ENCODE assay signal across 10 cellular contexts in the genomic region with DNA sequence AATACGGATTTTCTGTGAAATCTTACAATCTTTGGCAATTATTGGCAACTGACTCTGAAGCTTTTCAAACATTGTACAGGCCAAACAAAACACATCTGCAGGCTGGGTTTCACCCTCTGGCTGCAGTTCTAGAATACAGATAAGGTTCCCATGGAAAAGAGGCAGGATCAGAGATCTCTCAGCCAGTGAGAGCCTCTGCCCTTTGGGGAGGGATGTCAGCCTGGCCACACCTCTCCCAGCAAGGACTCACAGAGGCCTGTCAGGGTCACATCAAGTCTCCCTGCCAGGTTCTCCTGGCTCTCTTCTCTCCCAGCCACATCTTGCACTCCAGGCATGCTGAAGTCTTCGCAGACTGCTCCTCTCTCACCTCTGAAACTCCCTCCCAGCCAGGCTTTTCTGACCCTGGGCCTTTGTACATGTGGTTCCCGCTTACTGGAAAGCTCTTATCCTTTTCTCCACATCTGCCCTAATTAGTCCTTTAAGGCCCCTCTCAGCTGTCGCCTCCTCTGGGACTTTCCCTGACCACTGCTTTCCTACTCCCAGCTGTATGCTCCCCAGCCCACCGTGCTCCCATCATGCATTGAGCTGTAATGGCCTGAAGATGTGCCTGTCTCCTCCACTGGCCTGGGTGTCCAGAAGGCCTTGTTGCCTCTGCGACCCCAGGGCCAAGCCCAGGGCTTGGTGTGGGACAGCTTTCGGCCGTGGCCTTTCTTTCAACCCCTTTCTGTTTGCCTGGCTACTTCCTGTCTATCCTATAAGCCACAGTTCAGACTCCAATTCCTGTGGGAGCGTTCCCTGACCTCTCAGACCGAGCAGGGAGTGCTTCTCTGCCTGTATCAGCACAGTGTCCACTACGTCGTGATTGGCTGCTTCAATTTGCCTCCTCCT. TPM values are rescaled to one million over a fixed set of nuclear protein-coding genes. Genes with fewer than 3 reads are reported as not detected.
DNase-seq lines count a peak whose midpoint lies in the region; ATAC-seq, FAIRE-seq and TF ChIP-seq lines count a peak whose summit lies in the region.
"Had no signal": no experiment of that assay in that cellular context is flagged by ENCODE, and none has a peak within 500 bp of the region (broad histone marks: within the 10 kb centered on the region; RNA-seq: fewer than 3 reads in every experiment).

No MANE protein-coding gene starts in this region.

- FAIRE-seq in bronchial epithelial cell (lab: Jason Lieb, UNC) = peak; percentile 84

- H3K27ac ChIP-seq in thyroid gland = peak overlapping the region in 2 of 3 donors; percentile 67 to 73

- H3K36me3 ChIP-seq in bronchial epithelial cell (ENCODE audit: control insufficient read depth, insufficient read depth, low read length) (no peaks in the 10 kb centered on the region), thyroid gland (no peaks in the 10 kb centered on the region)

- H3K27me3 ChIP-seq in bronchial epithelial cell (ENCODE audit: control insufficient read depth, insufficient read depth, low read length) (no peaks in the 10 kb centered on the region), thyroid gland (no peaks in the 10 kb centered on the region)

- no peak for TF ChIP-seq POLR2A in thyroid gland (IDR thresholded peaks at IDR 0.05)

- DNase-seq in NCI-H2081 treated with DMSO at 0.1 percent for 48 hours (lab: John Stamatoyannopoulos, UW) (peak; percentile 61), bronchial epithelial cell (ENCODE audit: low read depth) (peak; percentile 46), left kidney (ENCODE audit: low read depth, low spot score) (peak; percentile 85), thyroid gland (peak; percentile 55 to 61), COLO668 (lab: John Stamatoyannopoulos, UW; ENCODE audit: unreplicated experiment) (no peak), NCI-H510A (lab: John Stamatoyannopoulos, UW) (no peak)
- no peak for DNase-seq in activated naive CD4-positive, alpha-beta T cell treated with anti-CD3 and anti-CD28 coated beads, Interleukin-2, amount 50 U/mL, for 16 hours
- DNase-seq: foreskin melanocyte had no signal

- 62 to 63% methylated on average over 12 of the region's 12 CpGs for WGBS in thyroid gland, 2 donors

- TF ChIP-seq CTCF in bronchial epithelial cell (IDR thresholded peaks at IDR 0.05; ENCODE audit: insufficient read depth, low read length, severe bottlenecking) (no peak), thyroid gland (IDR thresholded peaks at IDR 0.05) (no peak)

- no peaks in the 10 kb centered on the region for H3K9me3 ChIP-seq in thyroid gland

- ATAC-seq in GM19395 (IDR thresholded peaks at IDR 0.05; ENCODE audit: unreplicated experiment) = no peak

- H3K4me1 ChIP-seq in thyroid gland = peaks cover 27 to 36% of the 10 kb centered on the region in 2 donors

- H3K4me3 ChIP-seq in bronchial epithelial cell (ENCODE audit: low read depth, low read length) (no peak overlapping the region), thyroid gland (replicated peaks in 1 of 3) (no peak overlapping the region)

- intact Hi-C loops in thyroid gland (cut with DNase I) = no loop called here

RNA-seq across cellular contexts. Expression of a gene that starts 4.3 kb away (rescaled TPM):
- total RNA-seq in bronchial epithelial cell (69.5 and 187 TPM in 2 replicates), thyroid gland (1 to 10 TPM; 4.0 to 7.1 (median 5.3) TPM)
- total RNA-seq: SK-MEL-5 had no signal

RNA-seq across cellular contexts. Expression of a gene that starts 58.9 kb away (rescaled TPM):
- total RNA-seq in bronchial epithelial cell = not detected in 2 replicates
- total RNA-seq in thyroid gland = not detected
- total RNA-seq: SK-MEL-5 had no signal

Comparison
In these comparisons a context has a peak if more than half of its experiments do, and no peak if none do; other contexts are left out.
1. DNase-seq: peak in NCI-H2081 treated with DMSO at 0.1 percent for 48 hours (single experiment), bronchial epithelial cell (single experiment), left kidney (single experiment) and thyroid gland (2 of 2); none in COLO668 (single experiment), NCI-H510A (single experiment) and activated naive CD4-positive, alpha-beta T cell treated with anti-CD3 and anti-CD28 coated beads, Interleukin-2, amount 50 U/mL, for 16 hours (single experiment).